Comparison of ENCODE assay signal across 8 cellular contexts in the genomic region with DNA sequence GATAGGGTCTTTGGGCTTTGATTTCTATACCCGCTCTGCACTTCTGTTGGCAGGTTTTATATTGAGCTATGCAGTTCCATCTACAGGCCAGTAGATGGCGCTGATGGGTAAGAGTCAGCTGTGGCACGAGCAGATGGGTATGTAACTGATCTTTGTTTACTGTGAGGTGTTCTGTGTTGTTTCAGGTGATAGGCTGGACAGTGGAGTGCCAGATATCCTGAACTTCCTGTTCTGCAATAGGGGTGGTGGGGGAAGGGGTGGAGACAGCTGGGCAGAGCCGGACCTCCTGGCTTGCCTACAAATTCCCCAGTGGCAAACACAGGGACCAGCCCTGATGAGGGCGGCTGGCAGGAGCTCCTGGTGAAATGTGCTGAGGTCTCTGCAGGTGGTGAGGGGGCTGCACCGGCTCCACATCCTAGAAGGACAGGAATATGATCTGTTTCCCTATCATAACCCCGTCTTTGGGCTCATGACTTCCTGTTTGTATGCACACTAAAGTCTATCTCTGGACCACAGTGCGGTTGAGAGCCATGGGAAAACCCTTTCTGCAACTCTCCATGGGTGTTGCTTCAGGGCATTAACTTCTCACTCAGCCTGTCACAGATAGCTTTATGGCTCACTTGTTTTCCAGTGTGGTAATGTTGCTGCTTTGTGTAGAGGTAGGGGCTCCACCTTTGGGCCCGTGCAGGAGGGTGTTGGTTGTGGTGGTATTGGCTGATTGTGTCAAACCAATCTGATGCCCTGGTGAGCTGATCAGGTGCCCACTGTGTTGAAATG. TPM values are rescaled to one million over a fixed set of nuclear protein-coding genes. Genes with fewer than 3 reads are reported as not detected.
DNase-seq lines count a peak whose midpoint lies in the region; ATAC-seq and TF ChIP-seq lines count a peak whose summit lies in the region.

No MANE protein-coding gene starts in this region.

- H3K27me3 Mint-ChIP-seq in endodermal cell (ENCODE audit: insufficient read depth) = peaks cover 98% of the 10 kb centered on the region

- no peaks in the 10 kb centered on the region for H3K9me3 Mint-ChIP-seq in endodermal cell

- peak; percentile 79 for DNase-seq in NCI-H510A treated with DMSO at 0.1 percent for 48 hours (lab: John Stamatoyannopoulos, UW)
- peak; percentile 52 for DNase-seq in activated CD4-positive, alpha-beta T cell treated with anti-CD3 and anti-CD28 coated beads for 48 hours
- peak; percentile 81 for DNase-seq in endodermal cell
- peak; percentile 58 for DNase-seq in midbrain (lab: John Stamatoyannopoulos, UW)
- DNase-seq in superior temporal gyrus (ENCODE audit: extremely low spot score) = peak; percentile 81

- peak; percentile 78 for ATAC-seq in GM19023 (IDR thresholded peaks at IDR 0.05; ENCODE audit: unreplicated experiment)
- ATAC-seq in HG03342 (IDR thresholded peaks at IDR 0.05; ENCODE audit: unreplicated experiment) = peak; percentile 72

- H3K4me1 ChIP-seq in endodermal cell (ENCODE audit: control insufficient read depth, insufficient read depth, low read length) = peaks cover 4% of the 10 kb centered on the region

- H3K36me3 ChIP-seq in endodermal cell (ENCODE audit: control insufficient read depth, insufficient read depth, low read length) = no peaks in the 10 kb centered on the region

- H3K9ac ChIP-seq in endodermal cell (ENCODE audit: extremely low read depth, low read length, poor library complexity, severe bottlenecking) = no peak overlapping the region

- WGBS in endodermal cell (ENCODE audit: insufficient coverage in 1 of 2, insufficient read length in 1 of 2), 2 experiments = 5 to 34% methylated on average over 4 to 9 of the region's 9 CpGs

- no peaks in the 10 kb centered on the region for H3K36me3 Mint-ChIP-seq in endodermal cell (ENCODE audit: low read depth)

- no peak overlapping the region for H3K4me3 Mint-ChIP-seq in endodermal cell

- TF ChIP-seq CTCF in C4-2B (conservative IDR thresholded peaks at IDR 0.05) = peak; percentile 97
- TF ChIP-seq CTCF in endodermal cell (conservative IDR thresholded peaks at IDR 0.05) = peak; percentile 96

- H3K4me3 ChIP-seq in endodermal cell (ENCODE audit: low read length) = no peak overlapping the region

- H3K4me1 Mint-ChIP-seq in endodermal cell = peaks cover 5% of the 10 kb centered on the region

- H3K9me3 ChIP-seq in endodermal cell (ENCODE audit: control insufficient read depth, low read length) = no peaks in the 10 kb centered on the region

- peaks cover 92% of the 10 kb centered on the region for H3K27me3 ChIP-seq in endodermal cell (ENCODE audit: control insufficient read depth, insufficient read depth, low read length, poor library complexity, severe bottlenecking)

- H3K27ac ChIP-seq in C4-2B = peak overlapping the region; percentile 36
- no peak overlapping the region for H3K27ac ChIP-seq in endodermal cell (ENCODE audit: low read depth, low read length)

- H3K27ac Mint-ChIP-seq in endodermal cell = no peak overlapping the region

RNA-seq across cellular contexts. Expression of a gene that starts 13.4 kb away (rescaled TPM):
- total RNA-seq in endodermal cell = 10 to 100 TPM; 54.3 to 55.9 TPM
- polyA plus RNA-seq in endodermal cell (2013, experiment 1 of 2) = 58.9 TPM
- polyA plus RNA-seq in endodermal cell (2013, experiment 2 of 2) = 68.2 TPM
